20 cellular contexts compared by ENCODE assay signal in the genomic region with DNA sequence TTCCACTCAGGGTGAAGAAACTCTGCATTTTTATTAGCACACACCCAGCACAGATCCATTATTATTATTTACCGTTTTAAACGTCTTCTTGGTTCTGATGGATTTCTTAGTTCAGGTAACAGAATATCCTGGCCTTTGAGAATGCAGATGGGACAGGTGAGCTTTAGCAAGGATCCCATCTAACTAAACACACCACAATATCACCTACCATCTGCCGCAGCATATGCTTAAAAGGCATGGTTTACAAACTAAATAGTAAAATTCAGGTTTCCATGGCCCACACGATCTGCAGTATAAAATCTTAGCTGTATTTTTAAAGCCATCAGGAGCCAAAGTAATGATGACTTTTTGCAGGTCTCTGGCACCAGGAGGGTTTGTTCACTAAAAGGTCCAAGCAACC. TPM values are rescaled to one million over a fixed set of nuclear protein-coding genes. Genes with fewer than 3 reads are reported as not detected.
DNase-seq lines count a peak whose midpoint lies in the region; ATAC-seq and TF ChIP-seq lines count a peak whose summit lies in the region.
"Had no signal": no experiment of that assay in that cellular context is flagged by ENCODE, and none has a peak within 500 bp of the region (broad histone marks: within the 10 kb centered on the region; RNA-seq: fewer than 3 reads in every experiment).

No MANE protein-coding gene starts in this region.

- no peak overlapping the region for H3K9ac ChIP-seq in colonic mucosa (ENCODE audit: low read depth in 2 of 2, low read length in 2 of 2)
- H3K9ac ChIP-seq: BLaER1 treated with 17β-estradiol and CSF1 and Interleukin-3, amounts not matched to agents 10 nM and 100 nM had no signal

- H3K4me3 Mint-ChIP-seq in activated T-helper 1 cell treated with anti-CD3 and anti-CD28 coated beads, Interleukin-12 subunit alpha, Interleukin-12 subunit beta, Interleukin-2, Interleukin-4 antibody, amounts not matched to agents 30 ng/mL and 10 ng/mL and 1 ng/mL, durations not matched to agents 14 hours and 24 hours and 36 hours = no peak overlapping the region
- H3K4me3 Mint-ChIP-seq: B cell; CD4-positive, alpha-beta T cell; CD8-positive, alpha-beta T cell had no signal

- no peaks in the 10 kb centered on the region for H3K36me3 ChIP-seq in colonic mucosa
- H3K36me3 ChIP-seq: BLaER1 treated with 17β-estradiol and CSF1 and Interleukin-3, amounts not matched to agents 10 nM and 100 nM had no signal

- H3K27me3 ChIP-seq in colonic mucosa = no peaks in the 10 kb centered on the region
- H3K27me3 ChIP-seq: BLaER1 treated with 17β-estradiol and CSF1 and Interleukin-3, amounts not matched to agents 10 nM and 100 nM had no signal

- H3K27ac ChIP-seq in colonic mucosa = no peak overlapping the region
- H3K27ac ChIP-seq: 22Rv1; A549; BLaER1 treated with 17β-estradiol and CSF1 and Interleukin-3, amounts not matched to agents 10 nM and 100 nM; C4-2B had no signal

- no peak overlapping the region for H3K27ac Mint-ChIP-seq in activated T-helper 1 cell treated with anti-CD3 and anti-CD28 coated beads, Interleukin-12 subunit alpha, Interleukin-12 subunit beta, Interleukin-2, Interleukin-4 antibody, amounts not matched to agents 30 ng/mL and 10 ng/mL and 1 ng/mL, durations not matched to agents 14 hours and 24 hours and 36 hours
- H3K27ac Mint-ChIP-seq: B cell; CD4-positive, alpha-beta T cell; CD8-positive, alpha-beta T cell had no signal

- intact Hi-C loops in colonic mucosa (cut with DNase I) = no loop called here
- intact Hi-C loops in activated T-helper 1 cell treated with anti-CD3 and anti-CD28 coated beads, Interleukin-12 subunit alpha, Interleukin-12 subunit beta, Interleukin-2, Interleukin-4 antibody, amounts not matched to agents 30 ng/mL and 10 ng/mL and 1 ng/mL, durations not matched to agents 14 hours and 24 hours and 36 hours (cut with micrococcal nuclease) = no loop called here

- H3K27me3 Mint-ChIP-seq in activated T-helper 1 cell treated with anti-CD3 and anti-CD28 coated beads, Interleukin-12 subunit alpha, Interleukin-12 subunit beta, Interleukin-2, Interleukin-4 antibody, amounts not matched to agents 30 ng/mL and 10 ng/mL and 1 ng/mL, durations not matched to agents 14 hours and 24 hours and 36 hours (ENCODE audit: insufficient read depth) = peaks cover 23% of the 10 kb centered on the region
- H3K27me3 Mint-ChIP-seq: CD4-positive, alpha-beta T cell had no signal

- TF ChIP-seq CTCF in colonic mucosa (IDR thresholded peaks at IDR 0.05) = no peak

- no peaks in the 10 kb centered on the region for H3K36me3 Mint-ChIP-seq in activated T-helper 1 cell treated with anti-CD3 and anti-CD28 coated beads, Interleukin-12 subunit alpha, Interleukin-12 subunit beta, Interleukin-2, Interleukin-4 antibody, amounts not matched to agents 30 ng/mL and 10 ng/mL and 1 ng/mL, durations not matched to agents 14 hours and 24 hours and 36 hours (ENCODE audit: low read depth)
- H3K36me3 Mint-ChIP-seq: CD8-positive, alpha-beta T cell had no signal

- DNase-seq in NCI-H1694 treated with DMSO at 0.1 percent for 48 hours (lab: John Stamatoyannopoulos, UW) (peak; percentile 3), NCI-H1694 (lab: John Stamatoyannopoulos, UW) (no peak), NCI-H2171 treated with DMSO at 0.1 percent for 48 hours (lab: John Stamatoyannopoulos, UW) (peak; percentile 63), cerebellar cortex (ENCODE audit: low spot score) (peak; percentile 51), colonic mucosa (no peak)
- DNase-seq in activated T-helper 1 cell treated with anti-CD3 and anti-CD28 coated beads, Interleukin-12 subunit alpha, Interleukin-12 subunit beta, Interleukin-2, Interleukin-4 antibody, amounts not matched to agents 30 ng/mL and 10 ng/mL and 1 ng/mL, durations not matched to agents 14 hours and 24 hours and 36 hours (ENCODE audit: low spot score) = no peak
- DNase-seq: AML-193; Caco-2; Calu3; CD4-positive, alpha-beta T cell; CD8-positive, alpha-beta T cell; DMS79 treated with DMSO at 0.1 percent for 48 hours; GDM1 had no signal

- no peak overlapping the region for H3K4me3 ChIP-seq in colonic mucosa
- H3K4me3 ChIP-seq: A549; BLaER1 treated with 17β-estradiol and CSF1 and Interleukin-3, amounts not matched to agents 10 nM and 100 nM; GM12878 had no signal

- no peaks in the 10 kb centered on the region for H3K9me3 Mint-ChIP-seq in activated T-helper 1 cell treated with anti-CD3 and anti-CD28 coated beads, Interleukin-12 subunit alpha, Interleukin-12 subunit beta, Interleukin-2, Interleukin-4 antibody, amounts not matched to agents 30 ng/mL and 10 ng/mL and 1 ng/mL, durations not matched to agents 14 hours and 24 hours and 36 hours
- H3K9me3 Mint-ChIP-seq: CD4-positive, alpha-beta T cell; CD8-positive, alpha-beta T cell had no signal

- no peaks in the 10 kb centered on the region for H3K9me3 ChIP-seq in colonic mucosa
- H3K9me3 ChIP-seq: A549; BLaER1 treated with 17β-estradiol and CSF1 and Interleukin-3, amounts not matched to agents 10 nM and 100 nM; Caco-2 had no signal

- H3K4me1 ChIP-seq in colonic mucosa = no peaks in the 10 kb centered on the region
- H3K4me1 ChIP-seq: A549; BLaER1 treated with 17β-estradiol and CSF1 and Interleukin-3, amounts not matched to agents 10 nM and 100 nM; Caco-2 had no signal

- ATAC-seq in HG03457 (IDR thresholded peaks at IDR 0.05; ENCODE audit: unreplicated experiment) = no peak
- ATAC-seq: A549; CD8-positive, alpha-beta T cell had no signal

- H3K4me1 Mint-ChIP-seq in activated T-helper 1 cell treated with anti-CD3 and anti-CD28 coated beads, Interleukin-12 subunit alpha, Interleukin-12 subunit beta, Interleukin-2, Interleukin-4 antibody, amounts not matched to agents 30 ng/mL and 10 ng/mL and 1 ng/mL, durations not matched to agents 14 hours and 24 hours and 36 hours (ENCODE audit: low read depth) = no peaks in the 10 kb centered on the region
- H3K4me1 Mint-ChIP-seq: B cell had no signal

RNA-seq across cellular contexts. Expression of a gene that starts 31.7 kb away (rescaled TPM):
- 10 to 100 TPM; 20.9 to 22.9 TPM for total RNA-seq in colonic mucosa
- total RNA-seq in activated T-helper 1 cell treated with anti-CD3 and anti-CD28 coated beads, Interleukin-12 subunit alpha, Interleukin-12 subunit beta, Interleukin-2, Interleukin-4 antibody, amounts not matched to agents 30 ng/mL and 10 ng/mL and 1 ng/mL, durations not matched to agents 14 hours and 24 hours and 36 hours = 16.1 and 20.0 TPM in 2 replicates

Comparison
In these comparisons a context has a peak if more than half of its experiments do, and no peak if none do; other contexts are left out.
1. DNase-seq: peak in NCI-H1694 treated with DMSO at 0.1 percent for 48 hours (single experiment), NCI-H2171 treated with DMSO at 0.1 percent for 48 hours (single experiment) and cerebellar cortex (single experiment); none in NCI-H1694 (single experiment), colonic mucosa (single experiment) and activated T-helper 1 cell treated with anti-CD3 and anti-CD28 coated beads, Interleukin-12 subunit alpha, Interleukin-12 subunit beta, Interleukin-2, Interleukin-4 antibody, amounts not matched to agents 30 ng/mL and 10 ng/mL and 1 ng/mL, durations not matched to agents 14 hours and 24 hours and 36 hours (single experiment).